In genomic region chr20:50292324-50293243, GRCh38 we compare ENCODE assay signal across 8 cellular contexts.
DNase-seq lines count a peak whose midpoint lies in the region; ATAC-seq and TF ChIP-seq lines count a peak whose summit lies in the region.

No MANE protein-coding gene starts in this region.

- TF ChIP-seq CTCF in Peyer's patch (IDR thresholded peaks at IDR 0.05) = no peak
- no peak for TF ChIP-seq CTCF in lung (IDR thresholded peaks at IDR 0.05; ENCODE audit: control extremely low read depth, extremely low read depth)

- no peak overlapping the region for H3K4me3 Mint-ChIP-seq in dendritic cell treated with granulocyte-macrophage colony-stimulating factor and Interleukin-4, amounts not matched to agents 40 ng/mL and 50 ng/mL, for 4 days
- H3K4me3 Mint-ChIP-seq in stimulated activated naive CD8-positive, alpha-beta T cell treated with anti-CD3 and anti-CD28 coated beads, Interleukin-15, amount 100 ng/mL, for 72 hours = no peak overlapping the region

- 37 to 38% methylated on average over 30 of the region's 30 CpGs for WGBS in lung, 2 donors

- peak overlapping the region; percentile 77 for H3K27ac Mint-ChIP-seq in dendritic cell treated with granulocyte-macrophage colony-stimulating factor and Interleukin-4, amounts not matched to agents 40 ng/mL and 50 ng/mL, for 4 days
- no peak overlapping the region for H3K27ac Mint-ChIP-seq in stimulated activated naive CD8-positive, alpha-beta T cell treated with anti-CD3 and anti-CD28 coated beads, Interleukin-15, amount 100 ng/mL, for 72 hours

- no peaks in the 10 kb centered on the region for H3K27me3 ChIP-seq in Peyer's patch
- no peaks in the 10 kb centered on the region for H3K27me3 ChIP-seq in lung (ENCODE audit: control insufficient read depth, insufficient read depth)

- no peak overlapping the region for H3K4me3 ChIP-seq in Peyer's patch
- H3K4me3 ChIP-seq in lung = no peak overlapping the region

- peak overlapping the region; percentile 52 to 79 (median 68) for H3K27ac ChIP-seq in Peyer's patch
- peak overlapping the region; percentile 39 to 87 for H3K27ac ChIP-seq in lung (ENCODE audit: low read depth in 1 of 2, low read length in 1 of 2)

- TF ChIP-seq POLR2A in Peyer's patch (IDR thresholded peaks at IDR 0.05) = no peak

- ATAC-seq in lung (ENCODE audit: insufficient read depth, low FRiP score) = peak; percentile 70
- peak; percentile 56 for ATAC-seq in stimulated activated naive CD8-positive, alpha-beta T cell treated with anti-CD3 and anti-CD28 coated beads, Interleukin-15, amount 100 ng/mL, for 72 hours

- H3K4me1 Mint-ChIP-seq in dendritic cell treated with granulocyte-macrophage colony-stimulating factor and Interleukin-4, amounts not matched to agents 40 ng/mL and 50 ng/mL, for 4 days (ENCODE audit: low read depth) = peaks cover 72% of the 10 kb centered on the region
- peaks cover 21% of the 10 kb centered on the region for H3K4me1 Mint-ChIP-seq in stimulated activated naive CD8-positive, alpha-beta T cell treated with anti-CD3 and anti-CD28 coated beads, Interleukin-15, amount 100 ng/mL, for 72 hours

- H3K36me3 ChIP-seq in Peyer's patch (no peaks in the 10 kb centered on the region), lung (ENCODE audit: control insufficient read depth in 2 of 2, insufficient read depth in 2 of 2, low read length in 2 of 2) (no peaks in the 10 kb centered on the region)

- H3K27me3 Mint-ChIP-seq in dendritic cell treated with granulocyte-macrophage colony-stimulating factor and Interleukin-4, amounts not matched to agents 40 ng/mL and 50 ng/mL, for 4 days = no peaks in the 10 kb centered on the region
- peaks cover 29% of the 10 kb centered on the region for H3K27me3 Mint-ChIP-seq in stimulated activated naive CD8-positive, alpha-beta T cell treated with anti-CD3 and anti-CD28 coated beads, Interleukin-15, amount 100 ng/mL, for 72 hours

- H3K9me3 Mint-ChIP-seq in dendritic cell treated with granulocyte-macrophage colony-stimulating factor and Interleukin-4, amounts not matched to agents 40 ng/mL and 50 ng/mL, for 4 days = no peaks in the 10 kb centered on the region
- H3K9me3 Mint-ChIP-seq in stimulated activated naive CD8-positive, alpha-beta T cell treated with anti-CD3 and anti-CD28 coated beads, Interleukin-15, amount 100 ng/mL, for 72 hours = no peaks in the 10 kb centered on the region

- H3K36me3 Mint-ChIP-seq in dendritic cell treated with granulocyte-macrophage colony-stimulating factor and Interleukin-4, amounts not matched to agents 40 ng/mL and 50 ng/mL, for 4 days (ENCODE audit: low read depth) = no peaks in the 10 kb centered on the region

- DNase-seq in GOT3 (lab: John Stamatoyannopoulos, UW) (peak; percentile 71), Peyer's patch (peak; percentile 47 to 89 (median 79)), lung (ENCODE audit: low spot score) (peak; percentile 91), cerebellar nuclear complex (lab: John Stamatoyannopoulos, UW) (no peak), NCI-H1436 treated with DMSO at 0.1 percent for 48 hours (lab: John Stamatoyannopoulos, UW) (no peak)
- peak; percentile 21 to 72 for DNase-seq in stimulated activated naive CD8-positive, alpha-beta T cell treated with anti-CD3 and anti-CD28 coated beads, Interleukin-15, amount 100 ng/mL, for 72 hours
- DNase-seq in effector CD4-positive, alpha-beta T cell = no peak

- H3K4me1 ChIP-seq in Peyer's patch (peaks cover 0 to 29% (median 6%) of the 10 kb centered on the region in 4 donors), lung (ENCODE audit: control insufficient read depth in 2 of 2, insufficient read depth in 2 of 2, low read length in 2 of 2) (peaks cover 4 to 20% of the 10 kb centered on the region in 2 donors)

- H3K9me3 ChIP-seq in Peyer's patch = no peaks in the 10 kb centered on the region
- no peaks in the 10 kb centered on the region for H3K9me3 ChIP-seq in lung (ENCODE audit: control insufficient read depth in 2 of 2, insufficient read depth in 1 of 2, low read length in 1 of 2)

- intact Hi-C loops in dendritic cell treated with granulocyte-macrophage colony-stimulating factor and Interleukin-4, amounts not matched to agents 40 ng/mL and 50 ng/mL, for 4 days (cut with micrococcal nuclease) = no loop called here

Comparison
In these comparisons a context has a peak if more than half of its experiments do, and no peak if none do; other contexts are left out.
1. DNase-seq: peak in GOT3 (single experiment), Peyer's patch (3 of 3), lung (single experiment) and stimulated activated naive CD8-positive, alpha-beta T cell treated with anti-CD3 and anti-CD28 coated beads, Interleukin-15, amount 100 ng/mL, for 72 hours (2 of 2); none in cerebellar nuclear complex (0 of 2), effector CD4-positive, alpha-beta T cell (single experiment) and NCI-H1436 treated with DMSO at 0.1 percent for 48 hours (single experiment).